1 cellular context compared by ENCODE assay signal in genomic region chr13:97307882-97308624, GRCh38.
TF ChIP-seq lines count a peak whose summit lies in the region.

No MANE protein-coding gene starts in this region.

TF ChIP-seq in IMR-90, 13 proteins besides CTCF, POLR2A, EP300 and RAD21:
- TF ChIP-seq USF2 (IDR thresholded peaks at IDR 0.05; ENCODE audit: low read depth, low read length) (no peak), MAFK (IDR thresholded peaks at IDR 0.05; ENCODE audit: low read depth, low read length) (peak; percentile 42; the same call in 1 of the 2 replicates)
TF ChIP-seq in IMR-90: peak in this region for 1.
